ENCODE assay signal across 9 cellular contexts in genomic region chr19:10820173-10820572, GRCh38. TPM values are rescaled to one million over a fixed set of nuclear protein-coding genes. Genes with fewer than 3 reads are reported as not detected.
DNase-seq lines count a peak whose midpoint lies in the region; ATAC-seq, FAIRE-seq and TF ChIP-seq lines count a peak whose summit lies in the region.
"Had no signal": no experiment of that assay in that cellular context is flagged by ENCODE, and none has a peak within 500 bp of the region (broad histone marks: within the 10 kb centered on the region; RNA-seq: fewer than 3 reads in every experiment).

No MANE protein-coding gene starts in this region.

- H3K9me3 Mint-ChIP-seq in Calu3 (ENCODE audit: low read depth, unreplicated experiment) (no peaks in the 10 kb centered on the region), naive B cell (peaks cover 0 to 2% (median 0%) of the 10 kb centered on the region in 7 donors)

- TF ChIP-seq CTCF in Calu3 (IDR thresholded peaks at IDR 0.05; ENCODE audit: unreplicated experiment), result no peak
- peak; percentile 40 for TF ChIP-seq CTCF in astrocyte of the spinal cord (IDR thresholded peaks at IDR 0.05; ENCODE audit: low read depth, low read length)
- TF ChIP-seq CTCF in coronary artery (IDR thresholded peaks at IDR 0.05), result no peak

- no TSS peak for BruUV-seq in Calu3 (replicated peaks; lab: Mats Ljungman, UMichigan)

- peak; percentile 33 to 42 for ATAC-seq in naive B cell (ENCODE audit: low read depth in 2 of 2)

- FAIRE-seq in frontal cortex (lab: Jason Lieb, UNC), result no peak

- H3K4me1 Mint-ChIP-seq in Calu3 (ENCODE audit: low read depth, unreplicated experiment) (no peaks in the 10 kb centered on the region), naive B cell (peaks cover 0 to 5% (median 0%) of the 10 kb centered on the region in 3 donors)

- H3K4me3 ChIP-seq in astrocyte of the spinal cord (ENCODE audit: low read depth, low read length), result no peak overlapping the region
- no peak overlapping the region for H3K4me3 ChIP-seq in coronary artery

- CTCF ChIA-PET in Calu3 (lab: Charles Lee), result no interaction called here

- in situ Hi-C loops in astrocyte of the spinal cord (cut with HindIII; ENCODE audit: low sequenced_read_pairs), result no loop called here

- no peak overlapping the region for H3K27ac ChIP-seq in coronary artery

- no peak overlapping the region for H3K27ac Mint-ChIP-seq in Calu3 (ENCODE audit: unreplicated experiment)
- H3K27ac Mint-ChIP-seq in naive B cell, result peak overlapping the region in 4 of 6 donors; percentile 25 to 91 (median 64)

- intact Hi-C loops in Calu3 (cut with micrococcal nuclease; ENCODE audit: unreplicated experiment), result no loop called here

- DNase-seq in Calu3, result peak; percentile 14
- peak; percentile 73 for DNase-seq in HuH-7.5 (ENCODE audit: low spot score)
- no peak for DNase-seq in astrocyte of the spinal cord (ENCODE audit: low read depth, low spot score)
- no peak for DNase-seq in naive B cell
- no peak for DNase-seq in T1000 (lab: John Stamatoyannopoulos, UW)
- no peak for DNase-seq in frontal cortex (ENCODE audit: low spot score in 2 of 2)
- no peak for DNase-seq in coronary artery (ENCODE audit: low spot score)
- no peak for DNase-seq in HCEC 1CT
- DNase-seq: occipital lobe had no signal

- H3K4me3 Mint-ChIP-seq in Calu3 (ENCODE audit: low read depth, unreplicated experiment) (no peak overlapping the region), naive B cell (peak overlapping the region in 1 of 8 donors; percentile 62)

- H3K27me3 Mint-ChIP-seq in Calu3 (ENCODE audit: unreplicated experiment) (no peaks in the 10 kb centered on the region), naive B cell (no peaks in the 10 kb centered on the region)

- H3K36me3 Mint-ChIP-seq in Calu3 (ENCODE audit: insufficient read depth, unreplicated experiment) (peaks cover 31% of the 10 kb centered on the region), naive B cell (peaks cover 0 to 15% of the 10 kb centered on the region in 2 donors)

RNA-seq across cellular contexts. Expression of gene TMED1, which starts 15.8 kb away (rescaled TPM):
- total RNA-seq in Calu3 (2022), result 20.7 and 22.6 TPM in 2 replicates
- 10 to 100 TPM; 17.4 to 25.8 (median 22.3) TPM for polyA plus RNA-seq in naive B cell (ENCODE audit: low read depth in 6 of 6)
- total RNA-seq in frontal cortex, result 11.8 TPM

RNA-seq across cellular contexts. Expression of gene C19orf38, which starts 28.0 kb away (rescaled TPM):
- 0.51 TPM in 1 of 2 replicates, not detected in the other for total RNA-seq in Calu3 (2022)
- polyA plus RNA-seq in naive B cell (ENCODE audit: low read depth in 6 of 6), result 1 to 10 TPM; 1.5 to 5.3 (median 1.9) TPM
- 0.82 TPM for total RNA-seq in frontal cortex

RNA-seq across cellular contexts. Expression of gene CARM1, which starts 51.2 kb away (rescaled TPM):
- total RNA-seq in Calu3 (2022) (29.1 and 32.8 TPM in 2 replicates), frontal cortex (18.8 TPM)
- under 1 TPM; 0.37 to 0.75 (median 0.63) TPM for polyA plus RNA-seq in naive B cell (ENCODE audit: low read depth in 6 of 6)

Comparison
In these comparisons a context has a peak if more than half of its experiments do, and no peak if none do; other contexts are left out.
1. DNase-seq: peak in Calu3 (single experiment) and HuH-7.5 (single experiment); none in astrocyte of the spinal cord (single experiment), naive B cell (single experiment), T1000 (single experiment), frontal cortex (0 of 2), coronary artery (single experiment) and HCEC 1CT (single experiment).